ENCODE assay signal across 15 cellular contexts in genomic region chr1:30652151-30652915, GRCh38.
DNase-seq lines count a peak whose midpoint lies in the region; TF ChIP-seq lines count a peak whose summit lies in the region.
"Had no signal": no experiment of that assay in that cellular context is flagged by ENCODE, and none has a peak within 500 bp of the region (broad histone marks: within the 10 kb centered on the region; RNA-seq: fewer than 3 reads in every experiment).

No MANE protein-coding gene starts in this region.

- intact Hi-C loops in posterior vena cava (cut with DNase I) = no loop called here

- no peaks in the 10 kb centered on the region for H3K4me1 Mint-ChIP-seq in chondrocyte (ENCODE audit: low read depth)
- no peaks in the 10 kb centered on the region for H3K4me1 Mint-ChIP-seq in immature natural killer cell

- H3K9me3 Mint-ChIP-seq in chondrocyte (ENCODE audit: low read depth) (no peaks in the 10 kb centered on the region), immature natural killer cell (peaks cover 0 to 2% (median 0%) of the 10 kb centered on the region in 6 donors)
- H3K9me3 Mint-ChIP-seq: activated T-helper 1 cell treated with anti-CD3 and anti-CD28 coated beads, Interleukin-12 subunit alpha, Interleukin-12 subunit beta, Interleukin-2, Interleukin-4 antibody, amounts not matched to agents 30 ng/mL and 10 ng/mL and 1 ng/mL, durations not matched to agents 14 hours and 24 hours and 36 hours; central memory CD8-positive, alpha-beta T cell had no signal

- H3K27me3 Mint-ChIP-seq in chondrocyte (ENCODE audit: low read depth) (peaks cover 26% of the 10 kb centered on the region), immature natural killer cell (ENCODE audit: low read depth in 3 of 3) (peaks cover 17 to 44% (median 26%) of the 10 kb centered on the region in 3 donors)

- no peak overlapping the region for H3K27ac Mint-ChIP-seq in chondrocyte (ENCODE audit: unreplicated experiment)
- no peak overlapping the region for H3K27ac Mint-ChIP-seq in immature natural killer cell
- H3K27ac Mint-ChIP-seq: activated CD8-positive, alpha-beta T cell treated with anti-CD3 and anti-CD28 coated beads for 36 hours; activated T-helper 1 cell treated with anti-CD3 and anti-CD28 coated beads, Interleukin-12 subunit alpha, Interleukin-12 subunit beta, Interleukin-2, Interleukin-4 antibody, amounts not matched to agents 30 ng/mL and 10 ng/mL and 1 ng/mL, durations not matched to agents 14 hours and 24 hours and 36 hours; CD4-positive, CD25-positive, alpha-beta regulatory T cell had no signal

- DNase-seq in NCI-H82 (lab: John Stamatoyannopoulos, UW) (peak; percentile 65), NCI-H82 treated with DMSO at 0.1 percent for 48 hours (lab: John Stamatoyannopoulos, UW; ENCODE audit: unreplicated experiment) (no peak), NCI-H2171 (lab: John Stamatoyannopoulos, UW) (peak; percentile 19), chondrocyte (ENCODE audit: low spot score) (peak; percentile 46), posterior vena cava (ENCODE audit: low spot score) (peak; percentile 48), 8988T (no peak), immature natural killer cell (no peak), T1000 (lab: John Stamatoyannopoulos, UW) (no peak)
- DNase-seq: ACHN; activated CD8-positive, alpha-beta T cell treated with anti-CD3 and anti-CD28 coated beads for 36 hours; CD4-positive, CD25-positive, alpha-beta regulatory T cell; NCI-H526; trophoblast cell had no signal

- H3K4me3 Mint-ChIP-seq in chondrocyte (ENCODE audit: unreplicated experiment) (no peak overlapping the region), immature natural killer cell (no peak overlapping the region)
- H3K4me3 Mint-ChIP-seq: activated CD8-positive, alpha-beta T cell treated with anti-CD3 and anti-CD28 coated beads for 36 hours; activated T-helper 1 cell treated with anti-CD3 and anti-CD28 coated beads, Interleukin-12 subunit alpha, Interleukin-12 subunit beta, Interleukin-2, Interleukin-4 antibody, amounts not matched to agents 30 ng/mL and 10 ng/mL and 1 ng/mL, durations not matched to agents 14 hours and 24 hours and 36 hours; central memory CD8-positive, alpha-beta T cell had no signal

- no peak for TF ChIP-seq CTCF in chondrocyte (IDR thresholded peaks at IDR 0.05)

- no peaks in the 10 kb centered on the region for H3K36me3 Mint-ChIP-seq in chondrocyte (ENCODE audit: low read depth)
- no peaks in the 10 kb centered on the region for H3K36me3 Mint-ChIP-seq in immature natural killer cell
- H3K36me3 Mint-ChIP-seq: CD4-positive, CD25-positive, alpha-beta regulatory T cell had no signal

Comparison
In these comparisons a context has a peak if more than half of its experiments do, and no peak if none do; other contexts are left out.
1. DNase-seq: peak in NCI-H82 (single experiment), NCI-H2171 (single experiment), chondrocyte (single experiment) and posterior vena cava (single experiment); none in NCI-H82 treated with DMSO at 0.1 percent for 48 hours (single experiment), 8988T (single experiment), immature natural killer cell (0 of 3) and T1000 (single experiment).